16 cellular contexts compared by ENCODE assay signal in genomic region chr7:157991761-157992160, GRCh38.
"Had no signal": no experiment of that assay in that cellular context is flagged by ENCODE, and none has a peak within 500 bp of the region (broad histone marks: within the 10 kb centered on the region; RNA-seq: fewer than 3 reads in every experiment).

No MANE protein-coding gene starts in this region.

- H3K4me1 ChIP-seq: foreskin keratinocyte, right atrium auricular region, sigmoid colon, thyroid gland, uterus had no signal

- H3K4me2 ChIP-seq: hepatocyte had no signal

- H3K27ac ChIP-seq: foreskin keratinocyte, hepatocyte, right atrium auricular region, sigmoid colon, skin epidermis, suprapubic skin, thyroid gland, uterus had no signal

- H3K9me3 ChIP-seq: right atrium auricular region, suprapubic skin, thyroid gland, uterus had no signal

- DNase-seq: effector memory CD4-positive, alpha-beta T cell; foreskin keratinocyte; head of caudate nucleus; left ventricle myocardium superior; mesendoderm; naive B cell; sigmoid colon; stimulated activated CD4-positive, alpha-beta T cell treated with anti-CD3 and anti-CD28 coated beads, Interleukin-12 subunit alpha, Interleukin-12 subunit beta, amount 100 ng/mL, for 4 hours; stimulated activated naive CD8-positive, alpha-beta T cell treated with anti-CD3 and anti-CD28 coated beads, Interleukin-15, Interleukin-2, amounts not matched to agents 100 U/mL and 50 U/mL, for 24 hours; thyroid gland; uterus had no signal

- H3K36me3 ChIP-seq: right atrium auricular region, sigmoid colon, suprapubic skin, thyroid gland, uterus had no signal

- H3K4me3 ChIP-seq: hepatocyte, right atrium auricular region, sigmoid colon, skin epidermis, suprapubic skin, thyroid gland, uterus had no signal

- FAIRE-seq: endometrium had no signal

- ATAC-seq: foreskin keratinocyte; left ventricle myocardium superior; stimulated activated naive CD8-positive, alpha-beta T cell treated with anti-CD3 and anti-CD28 coated beads, Interleukin-15, Interleukin-2, amounts not matched to agents 100 U/mL and 50 U/mL, for 24 hours had no signal

- H3K27me3 ChIP-seq: foreskin keratinocyte, hepatocyte, right atrium auricular region, thyroid gland, uterus had no signal
